Comparison of ENCODE assay signal across 9 cellular contexts in genomic region chr2:226905718-226906438, GRCh38.
DNase-seq lines count a peak whose midpoint lies in the region; ATAC-seq and TF ChIP-seq lines count a peak whose summit lies in the region.
"Had no signal": no experiment of that assay in that cellular context is flagged by ENCODE, and none has a peak within 500 bp of the region (broad histone marks: within the 10 kb centered on the region; RNA-seq: fewer than 3 reads in every experiment).

No MANE protein-coding gene starts in this region.

- TF ChIP-seq CTCF in activated B cell treated with CpG ODN at 0.5 μM for 24 hours (IDR thresholded peaks at IDR 0.05) = no peak
- no peak for TF ChIP-seq CTCF in osteoblast (IDR thresholded peaks at IDR 0.05; ENCODE audit: extremely low read depth, low read depth, low read length)

- H3K36me3 ChIP-seq in osteoblast (ENCODE audit: insufficient read depth, low read length) = no peaks in the 10 kb centered on the region

- no peaks in the 10 kb centered on the region for H3K4me1 ChIP-seq in right cardiac atrium (ENCODE audit: control insufficient read depth, insufficient read depth, low read length)
- H3K4me1 ChIP-seq in osteoblast (ENCODE audit: insufficient read depth, low read length) = peaks cover 29% of the 10 kb centered on the region

- H4K20me1 ChIP-seq in osteoblast (ENCODE audit: insufficient read depth, low read length) = no peaks in the 10 kb centered on the region

- peaks cover 7% of the 10 kb centered on the region for H3K36me3 Mint-ChIP-seq in activated B cell treated with CpG ODN at 0.5 μM for 24 hours (ENCODE audit: low read depth)

- DNase-seq in activated B cell treated with CpG ODN at 0.5 μM for 24 hours (no peak), DMS 273 (lab: John Stamatoyannopoulos, UW; ENCODE audit: unreplicated experiment) (no peak), right cardiac atrium (no peak), left lobe of liver (ENCODE audit: low spot score) (no peak), osteoblast (ENCODE audit: insufficient read length, low spot score, missing footprints) (no peak)
- DNase-seq: SHP77 treated with DMSO at 0.1 percent for 48 hours had no signal

- H3K27ac ChIP-seq in right cardiac atrium (ENCODE audit: low read length) (no peak overlapping the region), osteoblast (ENCODE audit: low read depth, low read length) (no peak overlapping the region)

- H3K27me3 ChIP-seq in right cardiac atrium (ENCODE audit: control insufficient read depth, insufficient read depth) (no peaks in the 10 kb centered on the region), osteoblast (ENCODE audit: insufficient read depth, low read length) (no peaks in the 10 kb centered on the region)

- no peak overlapping the region for H2AFZ ChIP-seq in osteoblast (ENCODE audit: low read length)

- no peaks in the 10 kb centered on the region for H3K79me2 ChIP-seq in osteoblast (ENCODE audit: insufficient read depth, low read length)

- H3K4me3 Mint-ChIP-seq in activated B cell treated with CpG ODN at 0.5 μM for 24 hours = peak overlapping the region; percentile 73

- 92% methylated on average over 7 of the region's 7 CpGs for WGBS in right cardiac atrium

- intact Hi-C loops in activated B cell treated with CpG ODN at 0.5 μM for 24 hours (cut with micrococcal nuclease) (loop anchor here (1.0 to 10.0 kb wide), 9 partner anchors 17 to 1959 kb away; partner anchors contain the start of genes DOCK10 and RHBDD1), right cardiac atrium (cut with DNase I) (no loop called here)

- no peaks in the 10 kb centered on the region for H3K9me3 ChIP-seq in right cardiac atrium (ENCODE audit: control insufficient read depth, low read length)
- H3K9me3 ChIP-seq in osteoblast (ENCODE audit: low read depth, low read length) = no peaks in the 10 kb centered on the region

- H3K27ac Mint-ChIP-seq in activated B cell treated with CpG ODN at 0.5 μM for 24 hours = peak overlapping the region; percentile 94

- ATAC-seq in GM18502 (IDR thresholded peaks at IDR 0.05; ENCODE audit: poor library complexity, unreplicated experiment) = peak; percentile 82
- peak; percentile 86 for ATAC-seq in GM21367 (IDR thresholded peaks at IDR 0.05; ENCODE audit: unreplicated experiment)
- peak; percentile 86 for ATAC-seq in HG03066 (IDR thresholded peaks at IDR 0.05; ENCODE audit: low read depth, unreplicated experiment)
- ATAC-seq in activated B cell treated with CpG ODN at 0.5 μM for 24 hours (ENCODE audit: low read depth) = peak; percentile 84
- no peak for ATAC-seq in right cardiac atrium
- ATAC-seq in left lobe of liver = no peak

- peaks cover 97% of the 10 kb centered on the region for H3K4me1 Mint-ChIP-seq in activated B cell treated with CpG ODN at 0.5 μM for 24 hours

- no peak overlapping the region for H3K4me2 ChIP-seq in osteoblast (ENCODE audit: insufficient read depth, low read length)

- H3K9me3 Mint-ChIP-seq in activated B cell treated with CpG ODN at 0.5 μM for 24 hours = no peaks in the 10 kb centered on the region

- no peaks in the 10 kb centered on the region for H3K27me3 Mint-ChIP-seq in activated B cell treated with CpG ODN at 0.5 μM for 24 hours

- CTCF ChIA-PET in activated B cell treated with CpG ODN at 0.5 μM for 24 hours (lab: Charles Lee) = interaction anchor here (0.8 kb wide), 1 partner anchor 70 kb away, joined by 5 read pairs; the partner anchor contains the start of gene RHBDD1

- POLR2A ChIA-PET in activated B cell treated with CpG ODN at 0.5 μM for 24 hours (lab: Charles Lee) = interaction anchor here (0.5 to 3.9 kb wide), 9 partner anchors 11 to 117 kb away, joined by 3 to 22 read pairs (median 3); no protein-coding TSS in a partner anchor

- H3K4me3 ChIP-seq in right cardiac atrium (ENCODE audit: low read length) (no peak overlapping the region), osteoblast (ENCODE audit: insufficient read depth, low read length) (no peak overlapping the region)

Comparison
In these comparisons a context has a peak if more than half of its experiments do, and no peak if none do; other contexts are left out.
1. ATAC-seq: peak in GM18502 (single experiment), GM21367 (single experiment), HG03066 (single experiment) and activated B cell treated with CpG ODN at 0.5 μM for 24 hours (single experiment); none in right cardiac atrium (0 of 2) and left lobe of liver (single experiment).